In genomic region chr9:69149321-69149807, GRCh38 we compare ENCODE assay signal across 8 cellular contexts. TPM values are rescaled to one million over a fixed set of nuclear protein-coding genes. Genes with fewer than 3 reads are reported as not detected.
DNase-seq lines count a peak whose midpoint lies in the region; ATAC-seq and TF ChIP-seq lines count a peak whose summit lies in the region.

No MANE protein-coding gene starts in this region.

- peak; percentile 58 for TF ChIP-seq CTCF in HFFc6 (IDR thresholded peaks at IDR 0.05)
- TF ChIP-seq CTCF in WI38 (IDR thresholded peaks at IDR 0.05; ENCODE audit: low read depth, low read length), result peak; percentile 28

- no peaks in the 10 kb centered on the region for H3K36me3 Mint-ChIP-seq in HFFc6 (ENCODE audit: low read depth)

- peaks cover 2% of the 10 kb centered on the region; the same call in 1 of the 2 replicates for H3K27me3 Mint-ChIP-seq in HFFc6 (ENCODE audit: insufficient read depth)

- H3K4me1 Mint-ChIP-seq in HFFc6 (ENCODE audit: low read depth), result peaks cover 26% of the 10 kb centered on the region

- H3K27ac Mint-ChIP-seq in HFFc6, result peak overlapping the region; percentile 15; the same call in 1 of the 2 replicates

- H3K4me3 ChIP-seq in WI38 (ENCODE audit: low read depth, low read length), result peak overlapping the region; percentile 47
- H3K4me3 ChIP-seq in skeletal muscle satellite cell (ENCODE audit: low read length), result no peak overlapping the region

- H3K36me3 ChIP-seq in skeletal muscle satellite cell (ENCODE audit: insufficient read depth, low read length), result no peaks in the 10 kb centered on the region

- H3K9me3 ChIP-seq in skeletal muscle satellite cell (replicated peaks; ENCODE audit: low read length), result no peaks in the 10 kb centered on the region

- H3K4me1 ChIP-seq in skeletal muscle satellite cell (ENCODE audit: control insufficient read depth, insufficient read depth, low read length), result no peaks in the 10 kb centered on the region

- no peak overlapping the region for H3K9ac ChIP-seq in skeletal muscle satellite cell (ENCODE audit: low read depth, low read length)

- DNase-seq in HFFc6 (peak; percentile 60), left cardiac atrium (no peak), RPMI8226 (no peak), middle frontal gyrus (ENCODE audit: extremely low spot score, low spot score) (no peak)

- intact Hi-C loops in left cardiac atrium (cut with DNase I), result no loop called here

- H3K4me2 ChIP-seq in skeletal muscle satellite cell (ENCODE audit: low read length), result peak overlapping the region; percentile 13

- H3K9me3 Mint-ChIP-seq in HFFc6, result no peaks in the 10 kb centered on the region

- ATAC-seq in left cardiac atrium (peak; percentile 79 to 87), HG03159 (IDR thresholded peaks at IDR 0.05; ENCODE audit: unreplicated experiment) (no peak), HG02885 (IDR thresholded peaks at IDR 0.05; ENCODE audit: poor library complexity, unreplicated experiment) (no peak)

- no peaks in the 10 kb centered on the region for H3K27me3 ChIP-seq in skeletal muscle satellite cell (ENCODE audit: control insufficient read depth, insufficient read depth, low read length)

- peak overlapping the region; percentile 58 for H3K4me3 Mint-ChIP-seq in HFFc6

RNA-seq across cellular contexts. Expression of gene TJP2, which starts 24.7 kb away (rescaled TPM):
- 10 to 100 TPM; 25.3 to 50.4 (median 45.4) TPM for total RNA-seq in HFFc6 (2021; fragmentation: NEBNext Ultra II Directional; extraction: Animal tissue kit (Norgen Biotek cat#: 25700))
- total RNA-seq in left cardiac atrium, result 10 to 100 TPM; 46.2 to 51.6 TPM
- 14.6 and 34.2 TPM in 2 replicates for total RNA-seq in skeletal muscle satellite cell (2012; rRNA removed)

Comparison
In these comparisons a context has a peak if more than half of its experiments do, and no peak if none do; other contexts are left out.
1. ATAC-seq: peak in left cardiac atrium (2 of 2); none in HG03159 (single experiment) and HG02885 (single experiment).